ENCODE assay signal across 17 cellular contexts in the genomic region with DNA sequence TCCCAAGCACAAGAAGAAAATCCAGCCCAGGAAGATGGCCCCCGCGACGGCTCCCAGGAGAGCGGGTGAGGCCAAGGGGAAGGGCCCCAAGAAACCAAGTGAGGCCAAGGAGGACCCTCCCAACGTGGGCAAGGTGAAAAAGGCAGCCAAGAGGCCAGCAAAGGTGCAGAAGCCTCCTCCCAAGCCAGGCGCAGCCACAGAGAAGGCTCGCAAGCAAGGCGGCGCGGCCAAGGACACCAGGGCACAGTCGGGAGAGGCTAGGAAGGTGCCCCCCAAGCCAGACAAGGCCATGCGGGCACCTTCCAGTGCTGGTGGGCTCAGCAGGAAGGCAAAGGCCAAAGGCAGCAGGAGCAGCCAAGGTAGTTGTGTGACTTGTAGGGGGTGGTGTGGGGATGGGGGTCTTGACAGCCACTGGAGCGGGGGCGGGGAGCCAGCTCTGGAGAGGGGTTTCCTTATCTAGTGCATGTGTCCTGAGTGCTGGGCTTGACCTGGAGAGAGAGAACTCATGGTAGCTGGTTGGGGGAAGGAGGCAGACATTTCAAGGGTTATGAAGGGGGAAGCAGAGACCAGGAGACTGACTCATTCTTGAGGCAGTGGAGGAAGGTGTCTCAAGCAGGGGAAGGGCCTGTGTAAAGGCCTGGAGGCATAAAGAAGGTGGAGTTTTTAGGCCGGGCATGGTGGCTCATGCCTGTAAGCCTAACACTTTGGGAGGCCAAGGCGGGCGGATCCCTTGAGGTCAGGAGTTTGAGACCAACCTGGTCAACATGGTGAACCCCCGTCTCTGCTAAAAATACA. TPM values are rescaled to one million over a fixed set of nuclear protein-coding genes. Genes with fewer than 3 reads are reported as not detected.
DNase-seq lines count a peak whose midpoint lies in the region; ATAC-seq, FAIRE-seq and TF ChIP-seq lines count a peak whose summit lies in the region.
"Had no signal": no experiment of that assay in that cellular context is flagged by ENCODE, and none has a peak within 500 bp of the region (broad histone marks: within the 10 kb centered on the region; RNA-seq: fewer than 3 reads in every experiment).

No MANE protein-coding gene starts in this region.

- H3K79me2 ChIP-seq in keratinocyte (ENCODE audit: control insufficient read depth, insufficient read depth, low read length): no peaks in the 10 kb centered on the region

- intact Hi-C loops in right lobe of liver (cut with DNase I): no loop called here

- dilution Hi-C loops in keratinocyte (cut with MboI; ENCODE audit: extremely low pct_ligation_motif_present, low sequenced_read_pairs): no loop called here

- H3K4me3 ChIP-seq in BLaER1 treated with 17β-estradiol and CSF1 and Interleukin-3, amounts not matched to agents 10 nM and 100 nM: no peak overlapping the region
- H3K4me3 ChIP-seq in adipocyte (ENCODE audit: low read length) (no peak overlapping the region), keratinocyte (ENCODE audit: control insufficient read depth in 2 of 3, extremely low read depth in 1 of 3, insufficient read depth in 2 of 3, low read depth in 1 of 3, low read length in 3 of 3) (no peak overlapping the region), right lobe of liver (no peak overlapping the region)

- no peaks in the 10 kb centered on the region for H3K9me1 ChIP-seq in keratinocyte (ENCODE audit: control insufficient read depth, extremely low read depth, insufficient read depth, low read length)

- H3K36me3 ChIP-seq in BLaER1 treated with 17β-estradiol and CSF1 and Interleukin-3, amounts not matched to agents 10 nM and 100 nM: no peaks in the 10 kb centered on the region
- H3K36me3 ChIP-seq in adipocyte (ENCODE audit: control insufficient read depth, insufficient read depth, low read length, severe bottlenecking): no peaks in the 10 kb centered on the region
- no peaks in the 10 kb centered on the region for H3K36me3 ChIP-seq in keratinocyte (ENCODE audit: control insufficient read depth in 2 of 2, extremely low read depth in 1 of 2, insufficient read depth in 2 of 2, low read length in 2 of 2)
- no peaks in the 10 kb centered on the region for H3K36me3 ChIP-seq in right lobe of liver

- WGBS in right lobe of liver (ENCODE audit: insufficient coverage, low coverage, low lambda C conversion rate, missing lambda C conversion rate): 86% methylated on average over 10 of the region's 18 CpGs

- H3K4me1 ChIP-seq in BLaER1 treated with 17β-estradiol and CSF1 and Interleukin-3, amounts not matched to agents 10 nM and 100 nM: peaks cover 42 to 59% (median 47%) of the 10 kb centered on the region in 10 experiments
- H3K4me1 ChIP-seq in adipocyte (ENCODE audit: control insufficient read depth, insufficient read depth, low read length) (peaks cover 6% of the 10 kb centered on the region), keratinocyte (ENCODE audit: control insufficient read depth, extremely low read depth, insufficient read depth, low read length) (no peaks in the 10 kb centered on the region), right lobe of liver (peaks cover 0 to 5% (median 0%) of the 10 kb centered on the region in 4 donors)

- peak overlapping the region in 10 of 11 experiments; percentile 8 to 70 (median 46); a peak in 14 of 22 replicates for H3K4me2 ChIP-seq in BLaER1 treated with 17β-estradiol and CSF1 and Interleukin-3, amounts not matched to agents 10 nM and 100 nM
- H3K4me2 ChIP-seq in keratinocyte (ENCODE audit: control insufficient read depth, extremely low read depth, insufficient read depth, low read depth, low read length): no peak overlapping the region

- peak overlapping the region in 1 of 2 donors; percentile 72 for H3K27ac Mint-ChIP-seq in effector memory CD8-positive, alpha-beta T cell
- H3K27ac Mint-ChIP-seq: activated naive CD8-positive, alpha-beta T cell treated with anti-CD3 and anti-CD28 coated beads for 36 hours had no signal

- TF ChIP-seq POLR2A in right lobe of liver (IDR thresholded peaks at IDR 0.05): no peak

- FAIRE-seq in keratinocyte (lab: Jason Lieb, UNC): no peak
- FAIRE-seq: HepG2 had no signal

- H3K27me3 Mint-ChIP-seq in effector memory CD8-positive, alpha-beta T cell: peaks cover 0 to 2% of the 10 kb centered on the region in 2 donors

- peaks cover 0 to 5% (median 0%) of the 10 kb centered on the region in 11 experiments; a peak in 3 of 22 replicates for H4K20me1 ChIP-seq in BLaER1 treated with 17β-estradiol and CSF1 and Interleukin-3, amounts not matched to agents 10 nM and 100 nM
- no peaks in the 10 kb centered on the region for H4K20me1 ChIP-seq in keratinocyte (ENCODE audit: control insufficient read depth, extremely low read depth, insufficient read depth, low read length)

- 0 out of 22 replicates have a peak overlapping the region, but pooled peaks of 1 of the 11 experiments have one; percentile 19 for H3K9ac ChIP-seq in BLaER1 treated with 17β-estradiol and CSF1 and Interleukin-3, amounts not matched to agents 10 nM and 100 nM
- H3K9ac ChIP-seq in adipocyte (ENCODE audit: low read length): no peak overlapping the region
- H3K9ac ChIP-seq in keratinocyte (ENCODE audit: control insufficient read depth, extremely low read depth, insufficient read depth, low read length): no peak overlapping the region

- H3K4me1 Mint-ChIP-seq in effector memory CD8-positive, alpha-beta T cell (ENCODE audit: low read depth in 2 of 2): peaks cover 23 to 30% of the 10 kb centered on the region in 2 donors

- no peaks in the 10 kb centered on the region for H3K36me3 Mint-ChIP-seq in effector memory CD8-positive, alpha-beta T cell (ENCODE audit: insufficient read depth)
- H3K36me3 Mint-ChIP-seq: activated naive CD8-positive, alpha-beta T cell treated with anti-CD3 and anti-CD28 coated beads for 36 hours; CD8-positive, alpha-beta memory T cell had no signal

- ATAC-seq in GM19395 (IDR thresholded peaks at IDR 0.05; ENCODE audit: unreplicated experiment) (no peak), right lobe of liver (no peak), HG02588 (IDR thresholded peaks at IDR 0.05; ENCODE audit: unreplicated experiment) (no peak)
- no peak for ATAC-seq in effector memory CD8-positive, alpha-beta T cell (replicated peaks)

- H2AFZ ChIP-seq in keratinocyte (ENCODE audit: control insufficient read depth, low read length): no peak overlapping the region

- no peaks in the 10 kb centered on the region for H3K9me3 ChIP-seq in BLaER1 treated with 17β-estradiol and CSF1 and Interleukin-3, amounts not matched to agents 10 nM and 100 nM (replicated peaks in 1 of 11)
- H3K9me3 ChIP-seq in adipocyte (ENCODE audit: control insufficient read depth, low read length) (no peaks in the 10 kb centered on the region), keratinocyte (ENCODE audit: control insufficient read depth, low read depth, low read length) (no peaks in the 10 kb centered on the region), right lobe of liver (no peaks in the 10 kb centered on the region)

- peak overlapping the region in 7 of 11 experiments; percentile 2 to 65 (median 44); a peak in 11 of 22 replicates for H3K27ac ChIP-seq in BLaER1 treated with 17β-estradiol and CSF1 and Interleukin-3, amounts not matched to agents 10 nM and 100 nM
- no peak overlapping the region for H3K27ac ChIP-seq in keratinocyte (ENCODE audit: control insufficient read depth, insufficient read depth, low read length)
- H3K27ac ChIP-seq in right lobe of liver: no peak overlapping the region

- H3K27me3 ChIP-seq in BLaER1 treated with 17β-estradiol and CSF1 and Interleukin-3, amounts not matched to agents 10 nM and 100 nM: no peaks in the 10 kb centered on the region
- H3K27me3 ChIP-seq in adipocyte (replicated peaks; ENCODE audit: control insufficient read depth, insufficient read depth, low read length) (no peaks in the 10 kb centered on the region), keratinocyte (ENCODE audit: control insufficient read depth, extremely low read depth, insufficient read depth, low read length) (no peaks in the 10 kb centered on the region), right lobe of liver (no peaks in the 10 kb centered on the region)

- H3K4me3 Mint-ChIP-seq in effector memory CD8-positive, alpha-beta T cell: no peak overlapping the region
- H3K4me3 Mint-ChIP-seq: activated naive CD8-positive, alpha-beta T cell treated with anti-CD3 and anti-CD28 coated beads for 36 hours; CD8-positive, alpha-beta memory T cell had no signal

- TF ChIP-seq CTCF in keratinocyte (optimal IDR thresholded peaks at IDR 0.05 in 1 of 3, IDR thresholded peaks at IDR 0.05 in 1 of 3, conservative IDR thresholded peaks at IDR 0.05 in 1 of 3; ENCODE audit: extremely low read depth in 1 of 3, insufficient read depth in 2 of 3, low read length in 3 of 3): no peak
- TF ChIP-seq CTCF in right lobe of liver (IDR thresholded peaks at IDR 0.05): no peak

- DNase-seq in Kasumi-1 (lab: John Stamatoyannopoulos, UW): peak; percentile 34 to 41
- peak; percentile 23 for DNase-seq in adipocyte (ENCODE audit: low read depth)
- peak; percentile 21 for DNase-seq in keratinocyte (ENCODE audit: low read depth, low spot score)
- DNase-seq in effector memory CD8-positive, alpha-beta T cell: no peak
- DNase-seq in right lobe of liver: no peak
- DNase-seq: activated CD8-positive, alpha-beta memory T cell treated with anti-CD3 and anti-CD28 coated beads for 24 hours; activated naive CD8-positive, alpha-beta T cell treated with anti-CD3 and anti-CD28 coated beads for 36 hours; CD8-positive, alpha-beta memory T cell; effector memory CD4-positive, alpha-beta T cell; hypothalamus; NCI-H2081 treated with DMSO at 0.1 percent for 48 hours had no signal

- no peaks in the 10 kb centered on the region for H3K9me3 Mint-ChIP-seq in effector memory CD8-positive, alpha-beta T cell
- H3K9me3 Mint-ChIP-seq: activated naive CD8-positive, alpha-beta T cell treated with anti-CD3 and anti-CD28 coated beads for 36 hours; CD8-positive, alpha-beta memory T cell had no signal

RNA-seq across cellular contexts. Expression of gene H1-8, which starts 6.2 kb away (rescaled TPM):
- not detected in 3 replicates for polyA plus RNA-seq in keratinocyte
- not detected for polyA plus RNA-seq in keratinocyte (2011; ENCODE audit: low read depth)
- not detected in 2 replicates for polyA plus RNA-seq in keratinocyte (2011; cell fraction: cytosol; rRNA removed)
- polyA plus RNA-seq in keratinocyte (2011; cell fraction: nucleus; rRNA removed): not detected in 2 replicates
- polyA plus RNA-seq in keratinocyte (2012; ENCODE audit: low replicate concordance): not detected in 2 replicates
- polyA minus RNA-seq in keratinocyte: not detected in 3 replicates
- polyA minus RNA-seq in keratinocyte (2011; cell fraction: cytosol; rRNA and poly(A)+ RNA removed): not detected
- polyA minus RNA-seq in keratinocyte (2011; cell fraction: nucleus; rRNA and poly(A)+ RNA removed): not detected in 2 replicates
- total RNA-seq in right lobe of liver: not detected
- total RNA-seq: activated naive CD8-positive, alpha-beta T cell treated with anti-CD3 and anti-CD28 coated beads for 36 hours; CD8-positive, alpha-beta memory T cell; HepG2; mesenteric fat pad; posterior vena cava had no signal
- polyA plus RNA-seq: CD8-positive, alpha-beta memory T cell had no signal

RNA-seq across cellular contexts. Expression of gene RHO, which starts 20.8 kb away (rescaled TPM):
- polyA plus RNA-seq in keratinocyte: not detected in 3 replicates
- not detected for polyA plus RNA-seq in keratinocyte (2011; ENCODE audit: low read depth)
- not detected in 2 replicates for polyA plus RNA-seq in keratinocyte (2011; cell fraction: cytosol; rRNA removed)
- not detected in 2 replicates for polyA plus RNA-seq in keratinocyte (2011; cell fraction: nucleus; rRNA removed)
- polyA plus RNA-seq in keratinocyte (2012; ENCODE audit: low replicate concordance): not detected in 2 replicates
- not detected in 3 replicates for polyA minus RNA-seq in keratinocyte
- not detected for polyA minus RNA-seq in keratinocyte (2011; cell fraction: cytosol; rRNA and poly(A)+ RNA removed)
- not detected in 2 replicates for polyA minus RNA-seq in keratinocyte (2011; cell fraction: nucleus; rRNA and poly(A)+ RNA removed)
- not detected for total RNA-seq in right lobe of liver
- total RNA-seq: activated naive CD8-positive, alpha-beta T cell treated with anti-CD3 and anti-CD28 coated beads for 36 hours; CD8-positive, alpha-beta memory T cell; HepG2; mesenteric fat pad; posterior vena cava had no signal
- polyA plus RNA-seq: CD8-positive, alpha-beta memory T cell; HepG2 had no signal

RNA-seq across cellular contexts. Expression of gene PLXND1, which starts 57.3 kb away (rescaled TPM):
- polyA plus RNA-seq in keratinocyte: 0.09 to 0.36 TPM (median 0.25 TPM) in 3 replicates
- 0.81 TPM for polyA plus RNA-seq in keratinocyte (2011; ENCODE audit: low read depth)
- 0.09 and 0.27 TPM in 2 replicates for polyA plus RNA-seq in keratinocyte (2011; cell fraction: cytosol; rRNA removed)
- polyA plus RNA-seq in keratinocyte (2011; cell fraction: nucleus; rRNA removed): 0.61 and 0.93 TPM in 2 replicates
- polyA plus RNA-seq in keratinocyte (2012; ENCODE audit: low replicate concordance): 0.36 and 1.3 TPM in 2 replicates
- 0.10 to 0.92 TPM (median 0.59 TPM) in 3 replicates for polyA minus RNA-seq in keratinocyte
- not detected for polyA minus RNA-seq in keratinocyte (2011; cell fraction: cytosol; rRNA and poly(A)+ RNA removed)
- 1.8 and 1.9 TPM in 2 replicates for polyA minus RNA-seq in keratinocyte (2011; cell fraction: nucleus; rRNA and poly(A)+ RNA removed)
- total RNA-seq in right lobe of liver: 10 to 100 TPM; 27.0 to 48.8 (median 29.6) TPM

Comparison
In these comparisons a context has a peak if more than half of its experiments do, and no peak if none do; other contexts are left out.
1. H3K27ac ChIP-seq: peak in BLaER1 treated with 17β-estradiol and CSF1 and Interleukin-3, amounts not matched to agents 10 nM and 100 nM (7 of 11); none in keratinocyte (single experiment) and right lobe of liver (0 of 3).
2. DNase-seq: peak in Kasumi-1 (2 of 2), adipocyte (single experiment) and keratinocyte (single experiment); none in effector memory CD8-positive, alpha-beta T cell (0 of 3) and right lobe of liver (0 of 3).